In the genomic region with DNA sequence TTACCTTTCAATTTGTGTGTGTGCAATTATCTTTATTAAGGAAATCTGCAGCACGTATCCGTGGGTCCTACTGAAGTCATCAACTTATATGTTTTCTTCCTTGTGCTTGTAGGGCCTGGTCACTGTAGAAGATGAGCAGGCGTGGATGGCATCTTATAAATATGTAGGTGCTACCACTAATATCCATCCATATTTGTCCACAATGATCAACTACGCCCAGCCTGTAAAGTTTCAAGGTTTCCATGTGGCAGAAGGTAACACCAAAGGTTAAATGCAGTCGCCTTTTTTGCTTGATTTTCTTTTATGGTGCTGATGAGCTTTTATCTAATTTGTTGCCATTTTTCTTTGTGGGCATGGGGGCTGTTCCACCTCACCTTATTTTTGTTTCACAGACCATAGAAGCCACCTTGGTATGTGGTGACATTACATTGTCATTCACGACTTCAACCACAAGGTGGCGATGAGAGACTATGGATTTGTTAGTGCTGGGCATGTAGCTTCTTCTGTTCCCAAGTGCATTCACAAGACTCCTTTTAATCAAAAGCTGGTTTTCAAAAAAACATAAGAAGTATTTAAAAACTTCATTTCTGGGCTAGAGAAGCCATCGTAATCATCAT, we compare ENCODE assay signal across 8 cellular contexts.
A peak's percentile ranks its signal among the peaks of the same experiment; 100 is the strongest.
DNase-seq lines count a peak whose midpoint lies in the region; ATAC-seq and TF ChIP-seq lines count a peak whose summit lies in the region.

No MANE protein-coding gene starts in this region.

- peak; percentile 87 for TF ChIP-seq CTCF in CD14-positive monocyte (IDR thresholded peaks at IDR 0.05)
- peak; percentile 33 to 83 (median 77) for TF ChIP-seq CTCF in esophagus squamous epithelium (IDR thresholded peaks at IDR 0.05)
- TF ChIP-seq CTCF in nephron progenitor cell (IDR thresholded peaks at IDR 0.05) = peak; percentile 75
- TF ChIP-seq CTCF in transverse colon (IDR thresholded peaks at IDR 0.05) = peak; percentile 71 to 84 (median 78)

- H3K9me3 Mint-ChIP-seq in CD14-positive monocyte = no peaks in the 10 kb centered on the region
- no peaks in the 10 kb centered on the region for H3K9me3 Mint-ChIP-seq in nephron progenitor cell

- intact Hi-C loops in CD14-positive monocyte (cut with micrococcal nuclease) (loop anchor here (2.0 to 10.0 kb wide), 2 partner anchors 203 to 507 kb away; no protein-coding TSS in a partner anchor), esophagus squamous epithelium (cut with DNase I) (loop anchor here (5.0 kb wide), 1 partner anchor 204 kb away; no protein-coding TSS in a partner anchor), transverse colon (cut with DNase I; ENCODE audit: low total_unique reads) (loop anchor here (5.0 kb wide), 1 partner anchor 199 kb away; no protein-coding TSS in a partner anchor)

- H3K27me3 ChIP-seq in esophagus squamous epithelium = no peaks in the 10 kb centered on the region
- H3K27me3 ChIP-seq in transverse colon = no peaks in the 10 kb centered on the region

- H3K27ac ChIP-seq in esophagus squamous epithelium (no peak overlapping the region), transverse colon (no peak overlapping the region)

- H3K36me3 Mint-ChIP-seq in CD14-positive monocyte (no peaks in the 10 kb centered on the region), nephron progenitor cell (ENCODE audit: low read depth) (peaks cover 37% of the 10 kb centered on the region)

- no peak for TF ChIP-seq POLR2A in esophagus squamous epithelium (IDR thresholded peaks at IDR 0.05)
- TF ChIP-seq POLR2A in transverse colon (IDR thresholded peaks at IDR 0.05) = no peak

- H3K4me1 ChIP-seq in esophagus squamous epithelium = no peaks in the 10 kb centered on the region
- no peaks in the 10 kb centered on the region for H3K4me1 ChIP-seq in transverse colon

- H3K27me3 Mint-ChIP-seq in CD14-positive monocyte (ENCODE audit: low read depth in 3 of 3) (peaks cover 0 to 4% (median 1%) of the 10 kb centered on the region in 3 donors), nephron progenitor cell (ENCODE audit: low read depth, poor library complexity) (no peaks in the 10 kb centered on the region)

- H3K4me3 ChIP-seq in esophagus squamous epithelium (no peak overlapping the region), transverse colon (no peak overlapping the region)

- ATAC-seq in GM18858 (IDR thresholded peaks at IDR 0.05; ENCODE audit: unreplicated experiment) (peak; percentile 56), HG03103 (IDR thresholded peaks at IDR 0.05; ENCODE audit: low read depth, unreplicated experiment) (peak; percentile 71)

- H3K4me3 Mint-ChIP-seq in CD14-positive monocyte = no peak overlapping the region
- H3K4me3 Mint-ChIP-seq in nephron progenitor cell = no peak overlapping the region

- in situ Hi-C loops in transverse colon (cut with MboI; ENCODE audit: low pct_ligation_motif_present in 1 of 4, low pct_unique_long_range_greater_than_20kb in 1 of 4, low sequenced_read_pairs in 3 of 4) = loop anchor here in 3 of 4 donors (5.0 to 25.0 kb wide), 3 partner anchors 197 to 504 kb away; no protein-coding TSS in a partner anchor

- 42 to 43% methylated on average over 8 of the region's 8 CpGs for WGBS in esophagus squamous epithelium, 2 donors
- WGBS in transverse colon (ENCODE audit: low coverage in 1 of 2), 2 donors = 51% methylated on average over 8 of the region's 8 CpGs

- H3K27ac Mint-ChIP-seq in CD14-positive monocyte (no peak overlapping the region), nephron progenitor cell (no peak overlapping the region)

- H3K9me3 ChIP-seq in esophagus squamous epithelium = no peaks in the 10 kb centered on the region
- no peaks in the 10 kb centered on the region for H3K9me3 ChIP-seq in transverse colon

- peak; percentile 54 for DNase-seq in CD14-positive monocyte (ENCODE audit: low spot score)
- peak; percentile 20 for DNase-seq in NCI-H226
- DNase-seq in activated CD4-positive, alpha-beta T cell treated with anti-CD3 and anti-CD28 coated beads, Interleukin-2, amount 50 U/mL, for 24 hours (ENCODE audit: low read depth in 1 of 2, low spot score in 1 of 2) = peak; percentile 10 to 35
- DNase-seq in esophagus squamous epithelium (lab: John Stamatoyannopoulos, UW) = no peak
- peak; percentile 69 for DNase-seq in nephron progenitor cell
- DNase-seq in transverse colon = peak; percentile 59

- H3K36me3 ChIP-seq in esophagus squamous epithelium = peaks cover 0 to 3% (median 0%) of the 10 kb centered on the region in 3 donors
- peaks cover 0 to 6% (median 2%) of the 10 kb centered on the region in 4 donors for H3K36me3 ChIP-seq in transverse colon

- H3K4me1 Mint-ChIP-seq in CD14-positive monocyte (no peaks in the 10 kb centered on the region), nephron progenitor cell (no peaks in the 10 kb centered on the region)

- TF ChIP-seq EP300 in transverse colon (IDR thresholded peaks at IDR 0.05; ENCODE audit: low read depth) = no peak
